In the genomic region with DNA sequence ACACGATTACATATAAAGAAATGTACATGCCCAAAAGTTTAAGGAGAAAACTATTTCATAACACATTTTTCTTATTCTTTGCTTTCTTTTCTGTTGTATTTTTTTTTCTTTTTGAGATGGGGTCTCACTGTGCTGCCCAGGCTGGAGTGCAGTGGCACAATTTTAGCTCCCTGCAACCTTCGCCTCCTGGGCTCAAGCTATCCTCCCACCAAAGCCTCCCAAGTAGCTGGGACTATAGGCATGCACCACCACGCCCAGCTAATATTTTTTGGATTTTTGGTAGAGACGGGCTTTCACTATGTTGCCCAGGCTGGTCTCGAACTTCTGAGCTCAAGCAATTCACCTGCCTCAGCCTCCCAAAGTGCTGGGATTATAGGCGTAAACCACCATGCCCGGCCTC, we compare ENCODE assay signal across 13 cellular contexts. TPM values are rescaled to one million over a fixed set of nuclear protein-coding genes. Genes with fewer than 3 reads are reported as not detected.
"Had no signal": no experiment of that assay in that cellular context is flagged by ENCODE, and none has a peak within 500 bp of the region (broad histone marks: within the 10 kb centered on the region; RNA-seq: fewer than 3 reads in every experiment).

No MANE protein-coding gene starts in this region.

RNA-seq across cellular contexts. Expression of a gene that starts 4.1 kb away (rescaled TPM):
- total RNA-seq: activated B cell treated with CpG ODN at 0.5 μM for 24 hours; activated CD4-positive, alpha-beta memory T cell treated with anti-CD3 and anti-CD28 coated beads for 36 hours; activated CD4-positive, alpha-beta memory T cell treated with anti-CD3 and anti-CD28 coated beads, Interleukin-2, amount 10 ng/mL, durations not matched to agents 7 days and 5 days; activated CD4-positive, alpha-beta T cell treated with anti-CD3 and anti-CD28 coated beads for 36 hours; activated CD4-positive, alpha-beta T cell treated with anti-CD3 and anti-CD28 coated beads, Interleukin-2, amount 10 ng/mL, durations not matched to agents 24 days and 14 days; activated CD4-positive, alpha-beta T cell treated with anti-CD3 and anti-CD28 coated beads, Interleukin-2, amount 10 ng/mL, durations not matched to agents 7 days and 5 days; activated CD8-positive, alpha-beta memory T cell treated with anti-CD3 and anti-CD28 coated beads for 36 hours; activated CD8-positive, alpha-beta memory T cell treated with anti-CD3 and anti-CD28 coated beads, Interleukin-2, amount 10 ng/mL, durations not matched to agents 7 days and 5 days; activated CD8-positive, alpha-beta T cell treated with anti-CD3 and anti-CD28 coated beads for 36 hours; activated CD8-positive, alpha-beta T cell treated with anti-CD3 and anti-CD28 coated beads, Interleukin-2, amount 10 ng/mL, durations not matched to agents 7 days and 5 days; T-helper 1 cell treated with Interleukin-12 subunit alpha and Interleukin-12 subunit beta and Interleukin-4 antibody, amounts not matched to agents 30 ng/mL and 1 ng/mL, for 36 hours; T-helper 17 cell; T-helper 2 cell treated with Interferon-gamma antibody and Interleukin-4, amounts not matched to agents 100 ng/mL and 5 ng/mL, for 36 hours had no signal
